3 cellular contexts compared by ENCODE assay signal in the genomic region with DNA sequence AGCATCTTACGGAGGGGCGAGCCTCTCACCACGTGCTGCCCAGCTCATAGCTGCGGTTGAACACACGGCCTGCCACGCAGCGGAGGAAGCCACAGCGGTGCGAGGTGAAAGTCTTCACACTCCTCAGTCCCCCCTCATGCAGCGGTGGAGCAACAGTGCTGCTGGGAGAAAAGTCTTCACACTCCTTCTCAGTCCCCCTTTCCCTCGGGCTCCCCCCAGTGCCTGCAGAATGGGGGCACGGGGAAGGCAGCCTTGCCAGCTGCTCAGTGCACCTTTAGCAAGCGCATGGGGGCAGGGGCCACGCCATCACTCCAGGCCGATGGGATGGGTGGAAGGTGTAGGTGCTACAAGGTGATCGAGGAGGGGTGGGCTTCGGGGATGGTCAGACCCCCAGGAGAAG.
"Had no signal": no experiment of that assay in that cellular context is flagged by ENCODE, and none has a peak within 500 bp of the region (broad histone marks: within the 10 kb centered on the region; RNA-seq: fewer than 3 reads in every experiment).

No MANE protein-coding gene starts in this region.

- H3K4me3 ChIP-seq: GM12878 had no signal

- ATAC-seq: GM12878 had no signal

- DNase-seq: GDM1, GF-D8 had no signal
